1 cellular context compared by ENCODE assay signal in the genomic region with DNA sequence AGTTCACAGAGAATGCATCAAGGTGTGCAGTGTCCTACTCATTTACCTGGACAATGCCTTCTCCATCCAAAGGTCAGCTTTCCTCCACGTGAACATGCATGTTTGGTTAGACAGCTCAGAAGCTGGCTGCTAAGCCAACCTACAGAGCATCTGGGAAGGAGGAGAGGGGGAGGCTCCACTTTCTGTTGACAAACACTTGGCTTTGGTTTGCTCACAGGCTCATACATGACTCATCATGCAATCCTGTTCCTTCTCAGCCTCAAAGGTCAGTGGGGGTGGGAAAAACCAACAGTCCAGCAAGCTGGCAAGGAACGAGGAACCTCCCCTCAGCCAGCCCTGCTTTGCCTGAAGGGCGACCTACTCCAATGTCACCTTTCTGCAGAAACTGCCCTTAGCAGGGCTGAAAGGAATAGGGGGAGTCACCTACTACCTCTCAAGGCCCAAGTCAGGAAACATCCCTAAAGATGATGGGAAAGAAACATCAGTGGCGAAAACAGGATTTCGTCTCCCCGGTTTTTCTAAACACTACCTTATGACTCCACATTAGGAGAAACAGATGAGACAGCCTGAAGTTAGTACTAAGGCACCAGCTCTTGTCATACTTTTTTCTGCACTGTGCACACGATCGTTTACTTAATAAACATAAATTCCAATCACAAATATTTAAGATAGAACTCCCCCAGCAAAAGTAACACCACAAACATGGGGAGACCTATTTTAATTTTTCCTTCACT.
A peak's percentile ranks its signal among the peaks of the same experiment; 100 is the strongest.
TF ChIP-seq lines count a peak whose summit lies in the region.

No MANE protein-coding gene starts in this region.

TF ChIP-seq in A549, 52 proteins besides CTCF, POLR2A, EP300 and RAD21 (continued from another document):
- TF ChIP-seq, protein P1, sequence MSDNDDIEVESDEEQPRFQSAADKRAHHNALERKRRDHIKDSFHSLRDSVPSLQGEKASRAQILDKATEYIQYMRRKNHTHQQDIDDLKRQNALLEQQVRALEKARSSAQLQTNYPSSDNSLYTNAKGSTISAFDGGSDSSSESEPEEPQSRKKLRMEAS (IDR thresholded peaks at IDR 0.05), result peak; percentile 63; the same call in 1 of the 2 replicates
- TF ChIP-seq ESRRA (IDR thresholded peaks at IDR 0.05; ENCODE audit: borderline replicate concordance, low read length) (peak; percentile 82), JUN (IDR thresholded peaks at IDR 0.05) (peak in 1 of 2 experiments; percentile 76; a peak in 3 of 5 replicates), FOSL2 (IDR thresholded peaks at IDR 0.05) (peak; percentile 83; the same call in 1 of the 2 replicates), FOSL2 (CRISPR knock-in tag; IDR thresholded peaks at IDR 0.05) (peak; percentile 98), NPAS2 (CRISPR knock-in tag; IDR thresholded peaks at IDR 0.05; ENCODE audit: borderline replicate concordance) (no peak), JUNB (IDR thresholded peaks at IDR 0.05) (peak; percentile 74), ZFP36 (IDR thresholded peaks at IDR 0.05; ENCODE audit: borderline replicate concordance, partially characterized antibody) (peak; percentile 4), SMC3 (IDR thresholded peaks at IDR 0.05) (peak; percentile 35; the same call in 1 of the 3 replicates)
- TF ChIP-seq, protein P2, sequence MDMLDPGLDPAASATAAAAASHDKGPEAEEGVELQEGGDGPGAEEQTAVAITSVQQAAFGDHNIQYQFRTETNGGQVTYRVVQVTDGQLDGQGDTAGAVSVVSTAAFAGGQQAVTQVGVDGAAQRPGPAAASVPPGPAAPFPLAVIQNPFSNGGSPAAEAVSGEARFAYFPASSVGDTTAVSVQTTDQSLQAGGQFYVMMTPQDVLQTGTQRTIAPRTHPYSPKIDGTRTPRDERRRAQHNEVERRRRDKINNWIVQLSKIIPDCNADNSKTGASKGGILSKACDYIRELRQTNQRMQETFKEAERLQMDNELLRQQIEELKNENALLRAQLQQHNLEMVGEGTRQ (IDR thresholded peaks at IDR 0.05), result peak; percentile 44; the same call in 1 of the 2 replicates
TF ChIP-seq in A549: peak in this region for 11.
